1 cellular context compared by ENCODE assay signal in genomic region chr1:23478896-23479790, GRCh38.
TF ChIP-seq lines count a peak whose summit lies in the region.

No MANE protein-coding gene starts in this region.

TF ChIP-seq in HepG2, 621 proteins besides CTCF, POLR2A, EP300 and RAD21 (continued from another document and continues in another):
- TF ChIP-seq THAP9 (CRISPR knock-in tag; IDR thresholded peaks at IDR 0.05; ENCODE audit: borderline replicate concordance) (peak; percentile 68; the same call in 1 of the 2 replicates), AGO1 (IDR thresholded peaks at IDR 0.05; ENCODE audit: low read depth, low read length, poor library complexity, severe bottlenecking) (no peak), SMYD3 (CRISPR knock-in tag; IDR thresholded peaks at IDR 0.05) (0 out of 2 replicates have a peak, but pooled peaks have one; percentile 59), POLR2G (IDR thresholded peaks at IDR 0.05; ENCODE audit: low read depth, low read length) (peak; percentile 75), NR2F2 (IDR thresholded peaks at IDR 0.05; ENCODE audit: borderline replicate concordance, low read depth) (peak; percentile 76; the same call in 1 of the 2 replicates), YY1 (IDR thresholded peaks at IDR 0.05; ENCODE audit: insufficient read depth, insufficient replicate concordance, low read depth, low read length) (peak; percentile 65), NCOA2 (CRISPR knock-in tag; IDR thresholded peaks at IDR 0.05) (peak; percentile 84), ZNF891 (CRISPR knock-in tag; IDR thresholded peaks at IDR 0.05) (0 out of 2 replicates have a peak, but pooled peaks have one; percentile 56), CAMTA2 (CRISPR knock-in tag; IDR thresholded peaks at IDR 0.05; ENCODE audit: borderline replicate concordance) (no peak), ZNF350 (CRISPR knock-in tag; IDR thresholded peaks at IDR 0.05; ENCODE audit: borderline replicate concordance, low read depth) (peak; percentile 88), MEF2D (CRISPR knock-in tag; IDR thresholded peaks at IDR 0.05) (peak; percentile 58; the same call in 1 of the 2 replicates), SMC3 (IDR thresholded peaks at IDR 0.05; ENCODE audit: low read length) (no peak), MYNN (CRISPR knock-in tag; IDR thresholded peaks at IDR 0.05; ENCODE audit: low read depth) (peak; percentile 70; the same call in 1 of the 2 replicates), ZNF576 (CRISPR knock-in tag; IDR thresholded peaks at IDR 0.05) (no peak), HIVEP1 (CRISPR knock-in tag; IDR thresholded peaks at IDR 0.05) (peak; percentile 82), WIZ (CRISPR knock-in tag; IDR thresholded peaks at IDR 0.05) (no peak), FOXO1 (CRISPR knock-in tag; IDR thresholded peaks at IDR 0.05) (peak; percentile 77; the same call in 1 of the 2 replicates), RXRA (CRISPR knock-in tag; IDR thresholded peaks at IDR 0.05) (peak; percentile 91), KMT2B (CRISPR knock-in tag; IDR thresholded peaks at IDR 0.05) (peak; percentile 63; the same call in 1 of the 2 replicates), TRIM24 (CRISPR knock-in tag; IDR thresholded peaks at IDR 0.05) (no peak), RXRB (CRISPR knock-in tag; IDR thresholded peaks at IDR 0.05; ENCODE audit: borderline replicate concordance) (peak; percentile 91), ETV5 (CRISPR knock-in tag; IDR thresholded peaks at IDR 0.05; ENCODE audit: borderline replicate concordance) (peak; percentile 53; the same call in 1 of the 2 replicates), STAG1 (CRISPR knock-in tag; IDR thresholded peaks at IDR 0.05) (no peak), TFDP2 (CRISPR knock-in tag; IDR thresholded peaks at IDR 0.05) (peak; percentile 69)
- TF ChIP-seq, protein P1, sequence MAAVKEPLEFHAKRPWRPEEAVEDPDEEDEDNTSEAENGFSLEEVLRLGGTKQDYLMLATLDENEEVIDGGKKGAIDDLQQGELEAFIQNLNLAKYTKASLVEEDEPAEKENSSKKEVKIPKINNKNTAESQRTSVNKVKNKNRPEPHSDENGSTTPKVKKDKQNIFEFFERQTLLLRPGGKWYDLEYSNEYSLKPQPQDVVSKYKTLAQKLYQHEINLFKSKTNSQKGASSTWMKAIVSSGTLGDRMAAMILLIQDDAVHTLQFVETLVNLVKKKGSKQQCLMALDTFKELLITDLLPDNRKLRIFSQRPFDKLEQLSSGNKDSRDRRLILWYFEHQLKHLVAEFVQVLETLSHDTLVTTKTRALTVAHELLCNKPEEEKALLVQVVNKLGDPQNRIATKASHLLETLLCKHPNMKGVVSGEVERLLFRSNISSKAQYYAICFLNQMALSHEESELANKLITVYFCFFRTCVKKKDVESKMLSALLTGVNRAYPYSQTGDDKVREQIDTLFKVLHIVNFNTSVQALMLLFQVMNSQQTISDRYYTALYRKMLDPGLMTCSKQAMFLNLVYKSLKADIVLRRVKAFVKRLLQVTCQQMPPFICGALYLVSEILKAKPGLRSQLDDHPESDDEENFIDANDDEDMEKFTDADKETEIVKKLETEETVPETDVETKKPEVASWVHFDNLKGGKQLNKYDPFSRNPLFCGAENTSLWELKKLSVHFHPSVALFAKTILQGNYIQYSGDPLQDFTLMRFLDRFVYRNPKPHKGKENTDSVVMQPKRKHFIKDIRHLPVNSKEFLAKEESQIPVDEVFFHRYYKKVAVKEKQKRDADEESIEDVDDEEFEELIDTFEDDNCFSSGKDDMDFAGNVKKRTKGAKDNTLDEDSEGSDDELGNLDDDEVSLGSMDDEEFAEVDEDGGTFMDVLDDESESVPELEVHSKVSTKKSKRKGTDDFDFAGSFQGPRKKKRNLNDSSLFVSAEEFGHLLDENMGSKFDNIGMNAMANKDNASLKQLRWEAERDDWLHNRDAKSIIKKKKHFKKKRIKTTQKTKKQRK (IDR thresholded peaks at IDR 0.05; ENCODE audit: low read length) = no peak
- TF ChIP-seq, protein P2, sequence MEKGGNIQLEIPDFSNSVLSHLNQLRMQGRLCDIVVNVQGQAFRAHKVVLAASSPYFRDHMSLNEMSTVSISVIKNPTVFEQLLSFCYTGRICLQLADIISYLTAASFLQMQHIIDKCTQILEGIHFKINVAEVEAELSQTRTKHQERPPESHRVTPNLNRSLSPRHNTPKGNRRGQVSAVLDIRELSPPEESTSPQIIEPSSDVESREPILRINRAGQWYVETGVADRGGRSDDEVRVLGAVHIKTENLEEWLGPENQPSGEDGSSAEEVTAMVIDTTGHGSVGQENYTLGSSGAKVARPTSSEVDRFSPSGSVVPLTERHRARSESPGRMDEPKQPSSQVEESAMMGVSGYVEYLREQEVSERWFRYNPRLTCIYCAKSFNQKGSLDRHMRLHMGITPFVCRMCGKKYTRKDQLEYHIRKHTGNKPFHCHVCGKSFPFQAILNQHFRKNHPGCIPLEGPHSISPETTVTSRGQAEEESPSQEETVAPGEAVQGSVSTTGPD (CRISPR knock-in tag; IDR thresholded peaks at IDR 0.05) = peak; percentile 64; the same call in 1 of the 2 replicates
- TF ChIP-seq, protein P3, sequence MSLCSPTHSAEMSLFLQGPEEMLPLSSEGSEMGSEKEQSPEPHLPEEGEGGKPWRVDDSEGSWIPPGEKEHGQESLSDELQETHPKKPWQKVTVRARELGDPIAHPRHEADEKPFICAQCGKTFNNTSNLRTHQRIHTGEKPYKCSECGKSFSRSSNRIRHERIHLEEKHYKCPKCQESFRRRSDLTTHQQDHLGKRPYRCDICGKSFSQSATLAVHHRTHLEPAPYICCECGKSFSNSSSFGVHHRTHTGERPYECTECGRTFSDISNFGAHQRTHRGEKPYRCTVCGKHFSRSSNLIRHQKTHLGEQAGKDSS (CRISPR knock-in tag; IDR thresholded peaks at IDR 0.05; ENCODE audit: borderline replicate concordance, low read depth) = no peak; the same call in 1 of the 2 replicates
- TF ChIP-seq, protein P4, sequence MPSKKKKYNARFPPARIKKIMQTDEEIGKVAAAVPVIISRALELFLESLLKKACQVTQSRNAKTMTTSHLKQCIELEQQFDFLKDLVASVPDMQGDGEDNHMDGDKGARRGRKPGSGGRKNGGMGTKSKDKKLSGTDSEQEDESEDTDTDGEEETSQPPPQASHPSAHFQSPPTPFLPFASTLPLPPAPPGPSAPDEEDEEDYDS (CRISPR knock-in tag; IDR thresholded peaks at IDR 0.05) = peak; percentile 84
- TF ChIP-seq, protein P5, sequence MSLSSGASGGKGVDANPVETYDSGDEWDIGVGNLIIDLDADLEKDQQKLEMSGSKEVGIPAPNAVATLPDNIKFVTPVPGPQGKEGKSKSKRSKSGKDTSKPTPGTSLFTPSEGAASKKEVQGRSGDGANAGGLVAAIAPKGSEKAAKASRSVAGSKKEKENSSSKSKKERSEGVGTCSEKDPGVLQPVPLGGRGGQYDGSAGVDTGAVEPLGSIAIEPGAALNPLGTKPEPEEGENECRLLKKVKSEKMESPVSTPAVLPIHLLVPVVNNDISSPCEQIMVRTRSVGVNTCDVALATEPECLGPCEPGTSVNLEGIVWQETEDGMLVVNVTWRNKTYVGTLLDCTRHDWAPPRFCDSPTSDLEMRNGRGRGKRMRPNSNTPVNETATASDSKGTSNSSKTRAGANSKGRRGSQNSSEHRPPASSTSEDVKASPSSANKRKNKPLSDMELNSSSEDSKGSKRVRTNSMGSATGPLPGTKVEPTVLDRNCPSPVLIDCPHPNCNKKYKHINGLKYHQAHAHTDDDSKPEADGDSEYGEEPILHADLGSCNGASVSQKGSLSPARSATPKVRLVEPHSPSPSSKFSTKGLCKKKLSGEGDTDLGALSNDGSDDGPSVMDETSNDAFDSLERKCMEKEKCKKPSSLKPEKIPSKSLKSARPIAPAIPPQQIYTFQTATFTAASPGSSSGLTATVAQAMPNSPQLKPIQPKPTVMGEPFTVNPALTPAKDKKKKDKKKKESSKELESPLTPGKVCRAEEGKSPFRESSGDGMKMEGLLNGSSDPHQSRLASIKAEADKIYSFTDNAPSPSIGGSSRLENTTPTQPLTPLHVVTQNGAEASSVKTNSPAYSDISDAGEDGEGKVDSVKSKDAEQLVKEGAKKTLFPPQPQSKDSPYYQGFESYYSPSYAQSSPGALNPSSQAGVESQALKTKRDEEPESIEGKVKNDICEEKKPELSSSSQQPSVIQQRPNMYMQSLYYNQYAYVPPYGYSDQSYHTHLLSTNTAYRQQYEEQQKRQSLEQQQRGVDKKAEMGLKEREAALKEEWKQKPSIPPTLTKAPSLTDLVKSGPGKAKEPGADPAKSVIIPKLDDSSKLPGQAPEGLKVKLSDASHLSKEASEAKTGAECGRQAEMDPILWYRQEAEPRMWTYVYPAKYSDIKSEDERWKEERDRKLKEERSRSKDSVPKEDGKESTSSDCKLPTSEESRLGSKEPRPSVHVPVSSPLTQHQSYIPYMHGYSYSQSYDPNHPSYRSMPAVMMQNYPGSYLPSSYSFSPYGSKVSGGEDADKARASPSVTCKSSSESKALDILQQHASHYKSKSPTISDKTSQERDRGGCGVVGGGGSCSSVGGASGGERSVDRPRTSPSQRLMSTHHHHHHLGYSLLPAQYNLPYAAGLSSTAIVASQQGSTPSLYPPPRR (CRISPR knock-in tag; IDR thresholded peaks at IDR 0.05; ENCODE audit: borderline replicate concordance) = peak; percentile 64; the same call in 1 of the 2 replicates
- TF ChIP-seq, protein P6, sequence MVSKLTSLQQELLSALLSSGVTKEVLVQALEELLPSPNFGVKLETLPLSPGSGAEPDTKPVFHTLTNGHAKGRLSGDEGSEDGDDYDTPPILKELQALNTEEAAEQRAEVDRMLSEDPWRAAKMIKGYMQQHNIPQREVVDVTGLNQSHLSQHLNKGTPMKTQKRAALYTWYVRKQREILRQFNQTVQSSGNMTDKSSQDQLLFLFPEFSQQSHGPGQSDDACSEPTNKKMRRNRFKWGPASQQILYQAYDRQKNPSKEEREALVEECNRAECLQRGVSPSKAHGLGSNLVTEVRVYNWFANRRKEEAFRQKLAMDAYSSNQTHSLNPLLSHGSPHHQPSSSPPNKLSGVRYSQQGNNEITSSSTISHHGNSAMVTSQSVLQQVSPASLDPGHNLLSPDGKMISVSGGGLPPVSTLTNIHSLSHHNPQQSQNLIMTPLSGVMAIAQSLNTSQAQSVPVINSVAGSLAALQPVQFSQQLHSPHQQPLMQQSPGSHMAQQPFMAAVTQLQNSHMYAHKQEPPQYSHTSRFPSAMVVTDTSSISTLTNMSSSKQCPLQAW (CRISPR knock-in tag; IDR thresholded peaks at IDR 0.05) = peak; percentile 88
- TF ChIP-seq, protein P7, sequence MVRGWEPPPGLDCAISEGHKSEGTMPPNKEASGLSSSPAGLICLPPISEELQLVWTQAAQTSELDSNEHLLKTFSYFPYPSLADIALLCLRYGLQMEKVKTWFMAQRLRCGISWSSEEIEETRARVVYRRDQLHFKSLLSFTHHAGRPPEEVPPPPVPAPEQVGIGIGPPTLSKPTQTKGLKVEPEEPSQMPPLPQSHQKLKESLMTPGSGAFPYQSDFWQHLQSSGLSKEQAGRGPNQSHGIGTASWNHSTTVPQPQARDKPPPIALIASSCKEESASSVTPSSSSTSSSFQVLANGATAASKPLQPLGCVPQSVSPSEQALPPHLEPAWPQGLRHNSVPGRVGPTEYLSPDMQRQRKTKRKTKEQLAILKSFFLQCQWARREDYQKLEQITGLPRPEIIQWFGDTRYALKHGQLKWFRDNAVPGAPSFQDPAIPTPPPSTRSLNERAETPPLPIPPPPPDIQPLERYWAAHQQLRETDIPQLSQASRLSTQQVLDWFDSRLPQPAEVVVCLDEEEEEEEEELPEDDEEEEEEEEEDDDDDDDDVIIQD (CRISPR knock-in tag; IDR thresholded peaks at IDR 0.05; ENCODE audit: low read depth) = peak; percentile 63; the same call in 1 of the 2 replicates
- TF ChIP-seq, protein P8, sequence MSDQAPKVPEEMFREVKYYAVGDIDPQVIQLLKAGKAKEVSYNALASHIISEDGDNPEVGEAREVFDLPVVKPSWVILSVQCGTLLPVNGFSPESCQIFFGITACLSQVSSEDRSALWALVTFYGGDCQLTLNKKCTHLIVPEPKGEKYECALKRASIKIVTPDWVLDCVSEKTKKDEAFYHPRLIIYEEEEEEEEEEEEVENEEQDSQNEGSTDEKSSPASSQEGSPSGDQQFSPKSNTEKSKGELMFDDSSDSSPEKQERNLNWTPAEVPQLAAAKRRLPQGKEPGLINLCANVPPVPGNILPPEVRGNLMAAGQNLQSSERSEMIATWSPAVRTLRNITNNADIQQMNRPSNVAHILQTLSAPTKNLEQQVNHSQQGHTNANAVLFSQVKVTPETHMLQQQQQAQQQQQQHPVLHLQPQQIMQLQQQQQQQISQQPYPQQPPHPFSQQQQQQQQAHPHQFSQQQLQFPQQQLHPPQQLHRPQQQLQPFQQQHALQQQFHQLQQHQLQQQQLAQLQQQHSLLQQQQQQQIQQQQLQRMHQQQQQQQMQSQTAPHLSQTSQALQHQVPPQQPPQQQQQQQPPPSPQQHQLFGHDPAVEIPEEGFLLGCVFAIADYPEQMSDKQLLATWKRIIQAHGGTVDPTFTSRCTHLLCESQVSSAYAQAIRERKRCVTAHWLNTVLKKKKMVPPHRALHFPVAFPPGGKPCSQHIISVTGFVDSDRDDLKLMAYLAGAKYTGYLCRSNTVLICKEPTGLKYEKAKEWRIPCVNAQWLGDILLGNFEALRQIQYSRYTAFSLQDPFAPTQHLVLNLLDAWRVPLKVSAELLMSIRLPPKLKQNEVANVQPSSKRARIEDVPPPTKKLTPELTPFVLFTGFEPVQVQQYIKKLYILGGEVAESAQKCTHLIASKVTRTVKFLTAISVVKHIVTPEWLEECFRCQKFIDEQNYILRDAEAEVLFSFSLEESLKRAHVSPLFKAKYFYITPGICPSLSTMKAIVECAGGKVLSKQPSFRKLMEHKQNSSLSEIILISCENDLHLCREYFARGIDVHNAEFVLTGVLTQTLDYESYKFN (CRISPR knock-in tag; conservative IDR thresholded peaks at IDR 0.05) = peak; percentile 89
